In genomic region chr1:202162049-202162417, GRCh38 we compare ENCODE assay signal across 10 cellular contexts. TPM values are rescaled to one million over a fixed set of nuclear protein-coding genes. Genes with fewer than 3 reads are reported as not detected.
DNase-seq lines count a peak whose midpoint lies in the region; ATAC-seq, FAIRE-seq and TF ChIP-seq lines count a peak whose summit lies in the region.
"Had no signal": no experiment of that assay in that cellular context is flagged by ENCODE, and none has a peak within 500 bp of the region (broad histone marks: within the 10 kb centered on the region; RNA-seq: fewer than 3 reads in every experiment).

No MANE protein-coding gene starts in this region.

- no peaks in the 10 kb centered on the region for H3K27me3 ChIP-seq in spleen (replicated peaks in 1 of 7)

- TF ChIP-seq POLR2A in GM12891 (IDR thresholded peaks at IDR 0.05; ENCODE audit: low read depth, low read length) (no peak), spleen (IDR thresholded peaks at IDR 0.05) (no peak)

- DNase-seq in GM12891 (ENCODE audit: insufficient read length, low spot score) (peak; percentile 52), NOMO-1 (lab: John Stamatoyannopoulos, UW; ENCODE audit: unreplicated experiment in 2 of 2) (peak; percentile 37 to 66), activated T-helper 1 cell treated with Interleukin-2 at 50 U/mL for 16 hours (ENCODE audit: low read depth) (peak; percentile 35), spleen (peak; percentile 89), GM19240 (ENCODE audit: insufficient read length, low spot score) (no peak), NCI-H446 treated with DMSO at 0.1 percent for 48 hours (lab: John Stamatoyannopoulos, UW) (no peak), NCI-H1436 (lab: John Stamatoyannopoulos, UW) (no peak)

- peak overlapping the region; percentile 84 to 96 (median 92) for H3K27ac ChIP-seq in spleen

- ATAC-seq in HG03280 (IDR thresholded peaks at IDR 0.05; ENCODE audit: unreplicated experiment): no peak

- peaks cover 0 to 11% (median 4%) of the 10 kb centered on the region in 6 donors for H3K36me3 ChIP-seq in spleen

- H3K4me1 ChIP-seq in spleen: peaks cover 58 to 96% (median 90%) of the 10 kb centered on the region in 6 donors

- no peaks in the 10 kb centered on the region for H3K9me3 ChIP-seq in spleen

- FAIRE-seq in GM12891 (lab: Jason Lieb, UNC): peak; percentile 76
- FAIRE-seq: endometrium had no signal

- intact Hi-C loops in spleen (cut with DNase I; ENCODE audit: low total_unique reads): no loop called here

- WGBS in spleen, 5 donors: 15 to 38% (median 26%) methylated on average over 3 to 4 of the region's 4 CpGs

- H3K4me3 ChIP-seq in spleen: peak overlapping the region in 1 of 8 donors; percentile 71

- TF ChIP-seq CTCF in spleen (IDR thresholded peaks at IDR 0.05 in 8 of 11, conservative IDR thresholded peaks at IDR 0.05 in 3 of 11): no peak

TF ChIP-seq in GM12891, 5 proteins besides CTCF, POLR2A, EP300 and RAD21:
- TF ChIP-seq PAX5 (IDR thresholded peaks at IDR 0.05; ENCODE audit: insufficient read depth, low read length, severe bottlenecking) (no peak), POU2F2 (IDR thresholded peaks at IDR 0.05; ENCODE audit: low read depth, low read length) (peak; percentile 28; the same call in 1 of the 2 replicates), SPI1 (IDR thresholded peaks at IDR 0.05; ENCODE audit: low read depth, low read length) (peak; percentile 32; the same call in 1 of the 2 replicates)

RNA-seq across cellular contexts. Expression of gene PTPN7, which starts 1.6 kb away (rescaled TPM):
- polyA plus RNA-seq in GM12891 (2012; ENCODE audit: low read depth, missing spikeins): 56.6 TPM
- total RNA-seq in spleen: 10 to 100 TPM; 33.1 to 49.0 (median 42.3) TPM
- polyA plus RNA-seq in spleen: 10 to 100 TPM; 27.8 to 34.2 (median 34.0) TPM
- total RNA-seq: G401 had no signal

RNA-seq across cellular contexts. Expression of gene ARL8A, which starts 17.5 kb away (rescaled TPM):
- 12.4 TPM for polyA plus RNA-seq in GM12891 (2012; ENCODE audit: low read depth, missing spikeins)
- total RNA-seq in spleen: 100 to 1,000 TPM in 2 of 7 donors, 10 to 100 TPM in 5; 36.2 to 104 (median 78.0) TPM
- polyA plus RNA-seq in spleen: 10 to 100 TPM; 16.2 to 31.4 (median 18.4) TPM

RNA-seq across cellular contexts. Expression of gene LGR6, which starts 31.6 kb away (rescaled TPM):
- polyA plus RNA-seq in GM12891 (2012; ENCODE audit: low read depth, missing spikeins): not detected
- total RNA-seq in spleen: 10 to 100 TPM in 3 of 7 donors, 1 to 10 TPM in 4; 1.9 to 24.5 (median 8.6) TPM
- 1 to 10 TPM in 2 of 3 donors, under 1 TPM in 1; 0.61 to 3.3 (median 2.0) TPM for polyA plus RNA-seq in spleen
- total RNA-seq: G401 had no signal

RNA-seq across cellular contexts. Expression of gene GPR37L1, which starts 39.3 kb away (rescaled TPM):
- 0.04 TPM for polyA plus RNA-seq in GM12891 (2012; ENCODE audit: low read depth, missing spikeins)
- not detected for total RNA-seq in spleen
- under 1 TPM in 1 of 3 donors, not detected in 2; 0.16 TPM for polyA plus RNA-seq in spleen
- total RNA-seq: G401 had no signal

Comparison
In these comparisons a context has a peak if more than half of its experiments do, and no peak if none do; other contexts are left out.
1. DNase-seq: peak in GM12891 (single experiment), NOMO-1 (2 of 2), activated T-helper 1 cell treated with Interleukin-2 at 50 U/mL for 16 hours (single experiment) and spleen (single experiment); none in GM19240 (single experiment), NCI-H446 treated with DMSO at 0.1 percent for 48 hours (single experiment) and NCI-H1436 (single experiment).